ENCODE assay signal across 8 cellular contexts in the genomic region with DNA sequence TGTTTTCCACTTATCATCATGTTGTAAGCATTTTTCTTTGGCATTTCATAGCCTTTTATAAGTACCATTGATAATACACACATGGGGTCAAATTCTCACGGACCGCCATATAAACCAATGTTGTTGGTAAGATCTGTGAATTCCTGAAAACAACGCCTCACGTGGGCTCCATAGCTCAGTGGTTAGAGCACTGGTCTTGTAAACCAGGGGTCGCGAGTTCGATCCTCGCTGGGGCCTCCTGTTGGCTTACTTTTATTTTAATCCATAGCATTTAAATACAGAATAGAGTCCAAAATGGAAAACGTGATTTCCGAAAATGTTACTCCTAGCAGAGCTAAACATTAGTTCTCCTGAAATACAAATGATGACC.
A peak's percentile ranks its signal among the peaks of the same experiment; 100 is the strongest.
DNase-seq lines count a peak whose midpoint lies in the region; ATAC-seq and TF ChIP-seq lines count a peak whose summit lies in the region.

No MANE protein-coding gene starts in this region.

- no peaks in the 10 kb centered on the region; the same call in 1 of the 2 replicates for H3K27me3 Mint-ChIP-seq in HFFc6 (ENCODE audit: insufficient read depth)
- peaks cover 11% of the 10 kb centered on the region for H3K27me3 Mint-ChIP-seq in central memory CD8-positive, alpha-beta T cell

- no peak for TF ChIP-seq CTCF in HFFc6 (IDR thresholded peaks at IDR 0.05)

- no peaks in the 10 kb centered on the region for H3K9me3 Mint-ChIP-seq in HFFc6
- no peaks in the 10 kb centered on the region for H3K9me3 Mint-ChIP-seq in central memory CD8-positive, alpha-beta T cell

- H3K4me3 Mint-ChIP-seq in HFFc6: peak overlapping the region; percentile 87
- H3K4me3 Mint-ChIP-seq in central memory CD8-positive, alpha-beta T cell: peak overlapping the region; percentile 79

- H3K4me1 Mint-ChIP-seq in HFFc6 (ENCODE audit: low read depth): peaks cover 30% of the 10 kb centered on the region
- H3K4me1 Mint-ChIP-seq in central memory CD8-positive, alpha-beta T cell: peaks cover 7% of the 10 kb centered on the region

- DNase-seq in GF-D8 (lab: John Stamatoyannopoulos, UW) (peak; percentile 26), HFFc6 (peak; percentile 69), NCI-H1417 (lab: John Stamatoyannopoulos, UW) (peak in 2 of 3 experiments; percentile 64 to 86), kidney tubule cell (ENCODE audit: low spot score) (peak; percentile 71), NCI-H2029 treated with DMSO at 0.1 percent for 48 hours (lab: John Stamatoyannopoulos, UW) (no peak)
- DNase-seq in activated CD4-positive, CD25-positive, alpha-beta regulatory T cell (lab: John Stamatoyannopoulos, UW): peak; percentile 6 to 43 (median 17)
- peak; percentile 50 to 52 for DNase-seq in central memory CD8-positive, alpha-beta T cell (ENCODE audit: low spot score in 2 of 2)
- peak; percentile 77 to 82 for DNase-seq in stimulated activated CD4-positive, alpha-beta T cell treated with anti-CD3 and anti-CD28 coated beads, Interleukin-2, amount 100 ng/mL, for 24 hours

- H3K27ac Mint-ChIP-seq in HFFc6: peak overlapping the region; percentile 77
- H3K27ac Mint-ChIP-seq in central memory CD8-positive, alpha-beta T cell (ENCODE audit: low read depth): peak overlapping the region; percentile 90

- no peaks in the 10 kb centered on the region for H3K36me3 Mint-ChIP-seq in HFFc6 (ENCODE audit: low read depth)
- peaks cover 11% of the 10 kb centered on the region for H3K36me3 Mint-ChIP-seq in central memory CD8-positive, alpha-beta T cell (ENCODE audit: insufficient read depth)

- peak; percentile 48 for ATAC-seq in central memory CD8-positive, alpha-beta T cell (replicated peaks; ENCODE audit: extremely low read depth, poor library complexity, severe bottlenecking)
